ENCODE assay signal across 8 cellular contexts in genomic region chr7:151341357-151342101, GRCh38. TPM values are rescaled to one million over a fixed set of nuclear protein-coding genes. Genes with fewer than 3 reads are reported as not detected.
DNase-seq lines count a peak whose midpoint lies in the region; ATAC-seq and TF ChIP-seq lines count a peak whose summit lies in the region.

A gene with protein sequence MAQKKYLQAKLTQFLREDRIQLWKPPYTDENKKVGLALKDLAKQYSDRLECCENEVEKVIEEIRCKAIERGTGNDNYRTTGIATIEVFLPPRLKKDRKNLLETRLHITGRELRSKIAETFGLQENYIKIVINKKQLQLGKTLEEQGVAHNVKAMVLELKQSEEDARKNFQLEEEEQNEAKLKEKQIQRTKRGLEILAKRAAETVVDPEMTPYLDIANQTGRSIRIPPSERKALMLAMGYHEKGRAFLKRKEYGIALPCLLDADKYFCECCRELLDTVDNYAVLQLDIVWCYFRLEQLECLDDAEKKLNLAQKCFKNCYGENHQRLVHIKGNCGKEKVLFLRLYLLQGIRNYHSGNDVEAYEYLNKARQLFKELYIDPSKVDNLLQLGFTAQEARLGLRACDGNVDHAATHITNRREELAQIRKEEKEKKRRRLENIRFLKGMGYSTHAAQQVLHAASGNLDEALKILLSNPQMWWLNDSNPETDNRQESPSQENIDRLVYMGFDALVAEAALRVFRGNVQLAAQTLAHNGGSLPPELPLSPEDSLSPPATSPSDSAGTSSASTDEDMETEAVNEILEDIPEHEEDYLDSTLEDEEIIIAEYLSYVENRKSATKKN (plus strand): TSS chr7:151341812. CDS start chr7:151345350, 3,538 bp downstream.

- no peak within 1 kb of the TSS for H3K27ac ChIP-seq in smooth muscle cell (ENCODE audit: low read depth)

- ATAC-seq in HG03066 (IDR thresholded peaks at IDR 0.05; ENCODE audit: low read depth, unreplicated experiment): peak; percentile 41

- peaks cover 8% of the 10 kb centered on the region for H3K4me1 ChIP-seq in smooth muscle cell (ENCODE audit: low read depth)

- WGBS in smooth muscle cell (ENCODE audit: low lambda C conversion rate): 3% methylated on average over 39 of the region's 72 CpGs

- H2AFZ ChIP-seq in smooth muscle cell (ENCODE audit: low read depth): peak within 1 kb of the TSS; percentile 92

- DNase-seq in SIG-M5 treated with dmso at 0.1 percent for 504 hours (lab: John Stamatoyannopoulos, UW; ENCODE audit: unreplicated experiment): peak; percentile 79
- DNase-seq in SIG-M5 (lab: John Stamatoyannopoulos, UW): no peak
- peak; percentile 38 for DNase-seq in NCI-H2196 treated with DMSO at 0.1 percent for 48 hours (lab: John Stamatoyannopoulos, UW; ENCODE audit: unreplicated experiment)
- peak; percentile 82 to 88 (median 84) for DNase-seq in activated CD4-positive, CD25-positive, alpha-beta regulatory T cell (lab: John Stamatoyannopoulos, UW)
- peak; percentile 86 to 88 for DNase-seq in cardiac fibroblast (ENCODE audit: low read depth in 2 of 2)
- DNase-seq in iPS-NIHi7 (ENCODE audit: extremely low spot score): peak; percentile 97
- DNase-seq in smooth muscle cell (lab: John Stamatoyannopoulos, UW; ENCODE audit: unreplicated experiment): peak; percentile 88

- peak within 1 kb of the TSS; percentile 70 for H3K9ac ChIP-seq in smooth muscle cell (ENCODE audit: low read depth)

- H3K79me2 ChIP-seq in smooth muscle cell (ENCODE audit: low read depth): peaks cover 15% of the 10 kb centered on the region

- peak within 1 kb of the TSS; percentile 97 for H3K4me2 ChIP-seq in smooth muscle cell

- no peaks in the 10 kb centered on the region for H3K9me3 ChIP-seq in smooth muscle cell (replicated peaks; ENCODE audit: low read depth)

- H3K27me3 ChIP-seq in smooth muscle cell (ENCODE audit: low read depth): no peaks in the 10 kb centered on the region

- H3F3A ChIP-seq in smooth muscle cell (ENCODE audit: low read depth): peaks cover 4% of the 10 kb centered on the region

- TF ChIP-seq CTCF in cardiac fibroblast (IDR thresholded peaks at IDR 0.05; ENCODE audit: low read depth, low read length): no peak
- no peak for TF ChIP-seq CTCF in smooth muscle cell (IDR thresholded peaks at IDR 0.05; ENCODE audit: borderline replicate concordance, insufficient read depth, poor library complexity, severe bottlenecking)

- H3K4me3 ChIP-seq in cardiac fibroblast (replicated peaks in 1 of 2; ENCODE audit: low read depth in 2 of 2, low read length in 2 of 2) (peak within 1 kb of the TSS; percentile 58 to 82), smooth muscle cell (peak within 1 kb of the TSS; percentile 94)

- H3K36me3 ChIP-seq in smooth muscle cell (ENCODE audit: low read depth): no peaks in the 10 kb centered on the region

- H4K20me1 ChIP-seq in smooth muscle cell (ENCODE audit: low read depth): no peaks in the 10 kb centered on the region

RNA-seq across cellular contexts. Expression of the gene that starts here (rescaled TPM):
- 34.7 and 36.9 TPM in 2 replicates for total RNA-seq in smooth muscle cell
- polyA plus RNA-seq in smooth muscle cell: 27.7 and 28.5 TPM in 2 replicates
